ENCODE assay signal across 1 cellular context in genomic region chr17:77444653-77445029, GRCh38.
TF ChIP-seq lines count a peak whose summit lies in the region.

No MANE protein-coding gene starts in this region.

TF ChIP-seq in GM12878, 131 proteins besides CTCF, POLR2A, EP300 and RAD21 (continued from another document and continues in another):
- TF ChIP-seq E2F8 (IDR thresholded peaks at IDR 0.05; ENCODE audit: low read depth, partially characterized antibody), result no peak
- TF ChIP-seq ELK1 (IDR thresholded peaks at IDR 0.05; ENCODE audit: low read depth, low read length), result no peak
- no peak for TF ChIP-seq ETV6 (conservative IDR thresholded peaks at IDR 0.05 in 1 of 2, IDR thresholded peaks at IDR 0.05 in 1 of 2; ENCODE audit: borderline replicate concordance in 1 of 2, low read depth in 1 of 2)
- TF ChIP-seq CUX1 (IDR thresholded peaks at IDR 0.05; ENCODE audit: insufficient replicate concordance, low read depth, low read length), result no peak
- no peak for TF ChIP-seq ZBTB11 (CRISPR knock-in tag; IDR thresholded peaks at IDR 0.05)
- no peak for TF ChIP-seq MTA3 (IDR thresholded peaks at IDR 0.05; ENCODE audit: borderline replicate concordance, low read length)
- no peak for TF ChIP-seq JUNB (IDR thresholded peaks at IDR 0.05)
- no peak for TF ChIP-seq NFXL1 (IDR thresholded peaks at IDR 0.05; ENCODE audit: borderline replicate concordance)
- no peak for TF ChIP-seq STAT1 (conservative IDR thresholded peaks at IDR 0.05)
- TF ChIP-seq ATF7 (IDR thresholded peaks at IDR 0.05; ENCODE audit: low read depth), result no peak
- no peak for TF ChIP-seq ZNF24 (IDR thresholded peaks at IDR 0.05)
- TF ChIP-seq ZNF217 (IDR thresholded peaks at IDR 0.05), result no peak
- TF ChIP-seq TARDBP (IDR thresholded peaks at IDR 0.05; ENCODE audit: borderline replicate concordance), result no peak
- TF ChIP-seq SIN3A (IDR thresholded peaks at IDR 0.05; ENCODE audit: low read depth, low read length), result no peak
- TF ChIP-seq ZNF207 (IDR thresholded peaks at IDR 0.05; ENCODE audit: borderline replicate concordance), result no peak
- no peak for TF ChIP-seq TCF7 (IDR thresholded peaks at IDR 0.05; ENCODE audit: borderline replicate concordance)
- no peak for TF ChIP-seq BHLHE40 (IDR thresholded peaks at IDR 0.05; ENCODE audit: borderline replicate concordance in 1 of 2, low read depth in 2 of 2, low read length in 1 of 2)
- no peak for TF ChIP-seq SREBF2 (IDR thresholded peaks at IDR 0.05; ENCODE audit: low read length)
- no peak for TF ChIP-seq CBFB (IDR thresholded peaks at IDR 0.05; ENCODE audit: low read depth)
- no peak for TF ChIP-seq FOXK2 (IDR thresholded peaks at IDR 0.05)
- TF ChIP-seq FOXM1 (IDR thresholded peaks at IDR 0.05; ENCODE audit: low read depth, low read length), result no peak
- TF ChIP-seq HCFC1 (IDR thresholded peaks at IDR 0.05; ENCODE audit: low read length), result no peak
- TF ChIP-seq MEF2A (IDR thresholded peaks at IDR 0.05; ENCODE audit: insufficient read depth, low read depth, low read length), result 0 out of 2 replicates have a peak, but pooled peaks have one; percentile 45
- no peak for TF ChIP-seq SIX5 (IDR thresholded peaks at IDR 0.05; ENCODE audit: low read depth, low read length, severe bottlenecking)
- no peak for TF ChIP-seq HDAC6 (IDR thresholded peaks at IDR 0.05; ENCODE audit: unreplicated experiment)
- no peak for TF ChIP-seq SPI1 (IDR thresholded peaks at IDR 0.05; ENCODE audit: borderline replicate concordance, insufficient read depth, low read depth, low read length)
- TF ChIP-seq NR2F1 (conservative IDR thresholded peaks at IDR 0.05), result peak; percentile 95
- no peak for TF ChIP-seq SRF (IDR thresholded peaks at IDR 0.05; ENCODE audit: low read depth in 2 of 2, low read length in 2 of 2)
- no peak for TF ChIP-seq BACH1 (IDR thresholded peaks at IDR 0.05; ENCODE audit: borderline replicate concordance)
- TF ChIP-seq HSF1 (IDR thresholded peaks at IDR 0.05; ENCODE audit: low read depth, low read length), result no peak
- TF ChIP-seq EZH2 (IDR thresholded peaks at IDR 0.05; ENCODE audit: borderline replicate concordance, control insufficient read depth, low read depth, low read length), result no peak
- TF ChIP-seq ZSCAN29 (IDR thresholded peaks at IDR 0.05), result no peak
- no peak for TF ChIP-seq ATF2 (IDR thresholded peaks at IDR 0.05; ENCODE audit: low read length)
- TF ChIP-seq ATF3 (IDR thresholded peaks at IDR 0.05; ENCODE audit: borderline replicate concordance, extremely low read depth, low read depth, low read length), result no peak
- TF ChIP-seq MYB (IDR thresholded peaks at IDR 0.05; ENCODE audit: borderline replicate concordance, low read depth, low read length), result no peak
- TF ChIP-seq REST (IDR thresholded peaks at IDR 0.05; ENCODE audit: low read depth, low read length), result no peak
- TF ChIP-seq SKIL (IDR thresholded peaks at IDR 0.05; ENCODE audit: low read depth, poor library complexity, severe bottlenecking), result no peak
- TF ChIP-seq ZNF622 (IDR thresholded peaks at IDR 0.05), result no peak
- TF ChIP-seq EGR1 (IDR thresholded peaks at IDR 0.05; ENCODE audit: borderline replicate concordance in 1 of 2, low read depth in 2 of 2, low read length in 2 of 2), result peak in 1 of 2 experiments; percentile 71; a peak in 2 of 3 replicates
